In genomic region chr15:85582719-85583089, GRCh38 we compare ENCODE assay signal across 8 cellular contexts.
DNase-seq lines count a peak whose midpoint lies in the region; ATAC-seq and TF ChIP-seq lines count a peak whose summit lies in the region.

No MANE protein-coding gene starts in this region.

- H3K4me3 ChIP-seq in KMS-11 (IDR thresholded peaks at IDR 0.05; ENCODE audit: insufficient read depth, low read depth, low read length) = no peak overlapping the region
- H3K4me3 ChIP-seq in skeletal muscle satellite cell (ENCODE audit: low read length) = peak overlapping the region; percentile 61

- H4K20me1 ChIP-seq in KMS-11 (ENCODE audit: insufficient read depth) = no peaks in the 10 kb centered on the region

- H3K4me2 ChIP-seq in KMS-11 = no peak overlapping the region
- H3K4me2 ChIP-seq in skeletal muscle satellite cell (ENCODE audit: low read length) = peak overlapping the region; percentile 84

- H3K4me1 ChIP-seq in KMS-11 (ENCODE audit: low read depth, poor library complexity, severe bottlenecking) = peaks cover 20% of the 10 kb centered on the region
- H3K4me1 ChIP-seq in skeletal muscle satellite cell (ENCODE audit: control insufficient read depth, insufficient read depth, low read length) = peaks cover 80% of the 10 kb centered on the region

- no peaks in the 10 kb centered on the region for H3K27me3 ChIP-seq in KMS-11 (ENCODE audit: insufficient read depth, low read depth)
- no peaks in the 10 kb centered on the region for H3K27me3 ChIP-seq in skeletal muscle satellite cell (ENCODE audit: control insufficient read depth, insufficient read depth, low read length)

- no peaks in the 10 kb centered on the region for H3K9me3 ChIP-seq in skeletal muscle satellite cell (replicated peaks; ENCODE audit: low read length)

- no peak overlapping the region for H3K9ac ChIP-seq in KMS-11
- H3K9ac ChIP-seq in skeletal muscle satellite cell (ENCODE audit: low read depth, low read length) = peak overlapping the region; percentile 80

- no peak for TF ChIP-seq CTCF in KMS-11 (conservative IDR thresholded peaks at IDR 0.05; ENCODE audit: low read depth, low read length)

- no peaks in the 10 kb centered on the region for H3K36me3 ChIP-seq in KMS-11 (ENCODE audit: insufficient read depth)
- peaks cover 24% of the 10 kb centered on the region for H3K36me3 ChIP-seq in skeletal muscle satellite cell (ENCODE audit: insufficient read depth, low read length)

- H3K27ac ChIP-seq in KMS-11 = 0 out of 2 replicates have a peak overlapping the region, but pooled peaks have one; percentile 9

- no peaks in the 10 kb centered on the region for H3K79me2 ChIP-seq in KMS-11 (ENCODE audit: insufficient read depth, low read depth)

- ATAC-seq in GM19452 (IDR thresholded peaks at IDR 0.05; ENCODE audit: unreplicated experiment) = peak; percentile 38

- no peak overlapping the region for H2AFZ ChIP-seq in KMS-11 (ENCODE audit: low read depth)

- DNase-seq in AG08395 (ENCODE audit: low spot score) (peak; percentile 44), activated T-cell treated with anti-CD3 and anti-CD28 coated beads for 4 hours (peak; percentile 38), glomerular visceral epithelial cell (ENCODE audit: extremely low spot score) (peak; percentile 36), HK-2 (ENCODE audit: unreplicated experiment) (no peak), NCI-H1105 treated with DMSO at 0.1 percent for 48 hours (lab: John Stamatoyannopoulos, UW) (no peak)

Comparison
In these comparisons a context has a peak if more than half of its experiments do, and no peak if none do; other contexts are left out.
1. DNase-seq: peak in AG08395 (single experiment), activated T-cell treated with anti-CD3 and anti-CD28 coated beads for 4 hours (single experiment) and glomerular visceral epithelial cell (single experiment); none in HK-2 (single experiment) and NCI-H1105 treated with DMSO at 0.1 percent for 48 hours (single experiment).